13 cellular contexts compared by ENCODE assay signal in genomic region chr22:25025586-25025985, GRCh38.
DNase-seq lines count a peak whose midpoint lies in the region; ATAC-seq and TF ChIP-seq lines count a peak whose summit lies in the region.
"Had no signal": no experiment of that assay in that cellular context is flagged by ENCODE, and none has a peak within 500 bp of the region (broad histone marks: within the 10 kb centered on the region; RNA-seq: fewer than 3 reads in every experiment).

No MANE protein-coding gene starts in this region.

- H3K4me1 ChIP-seq in foreskin keratinocyte (peaks cover 22% of the 10 kb centered on the region), muscle layer of duodenum (ENCODE audit: control insufficient read depth in 1 of 2, insufficient read depth in 2 of 2, low read length in 2 of 2) (peaks cover 0 to 7% of the 10 kb centered on the region in 2 donors), upper lobe of left lung (peaks cover 25 to 44% (median 34%) of the 10 kb centered on the region in 4 donors)

- ATAC-seq in foreskin keratinocyte (no peak), upper lobe of left lung (ENCODE audit: low FRiP score in 2 of 2) (peak in 1 of 2 donors; percentile 44), GM19035 (IDR thresholded peaks at IDR 0.05; ENCODE audit: unreplicated experiment) (no peak), GM21367 (IDR thresholded peaks at IDR 0.05; ENCODE audit: unreplicated experiment) (no peak)

- H3K4me1 Mint-ChIP-seq in T-helper 2 cell treated with Interferon-gamma antibody and Interleukin-4, amounts not matched to agents 5 μg/mL and 100 μg/mL, for 36 hours (ENCODE audit: low read depth), result peaks cover 22% of the 10 kb centered on the region

- peak overlapping the region; percentile 57 for H3K4me3 Mint-ChIP-seq in T-helper 2 cell treated with Interferon-gamma antibody and Interleukin-4, amounts not matched to agents 5 μg/mL and 100 μg/mL, for 36 hours
- H3K4me3 Mint-ChIP-seq: central memory CD8-positive, alpha-beta T cell had no signal

- peaks cover 3% of the 10 kb centered on the region for H3K27me3 Mint-ChIP-seq in T-helper 2 cell treated with Interferon-gamma antibody and Interleukin-4, amounts not matched to agents 5 μg/mL and 100 μg/mL, for 36 hours (ENCODE audit: low read depth)

- TF ChIP-seq CTCF in foreskin keratinocyte (conservative IDR thresholded peaks at IDR 0.05) (no peak), upper lobe of left lung (IDR thresholded peaks at IDR 0.05) (no peak)

- H3K36me3 ChIP-seq in muscle layer of duodenum (ENCODE audit: control insufficient read depth in 1 of 2, insufficient read depth in 2 of 2, low read length in 2 of 2) (no peaks in the 10 kb centered on the region), upper lobe of left lung (peaks cover 0 to 4% (median 0%) of the 10 kb centered on the region in 4 donors)

- H3K27ac ChIP-seq in foreskin keratinocyte, result peak overlapping the region; percentile 66
- peak overlapping the region; percentile 19 for H3K27ac ChIP-seq in muscle layer of duodenum (ENCODE audit: low read length)
- peak overlapping the region; percentile 58 to 77 (median 67) for H3K27ac ChIP-seq in upper lobe of left lung

- no peaks in the 10 kb centered on the region for H3K36me3 Mint-ChIP-seq in T-helper 2 cell treated with Interferon-gamma antibody and Interleukin-4, amounts not matched to agents 5 μg/mL and 100 μg/mL, for 36 hours (ENCODE audit: low read depth)

- no peaks in the 10 kb centered on the region for H3K9me3 ChIP-seq in muscle layer of duodenum (ENCODE audit: control insufficient read depth in 1 of 2, low read length in 2 of 2)
- no peaks in the 10 kb centered on the region for H3K9me3 ChIP-seq in upper lobe of left lung

- no peaks in the 10 kb centered on the region for H3K27me3 ChIP-seq in foreskin keratinocyte
- no peaks in the 10 kb centered on the region for H3K27me3 ChIP-seq in muscle layer of duodenum (ENCODE audit: low read depth, low read length)
- no peaks in the 10 kb centered on the region for H3K27me3 ChIP-seq in upper lobe of left lung

- H3K4me3 ChIP-seq in muscle layer of duodenum (ENCODE audit: low read depth in 1 of 2, low read length in 2 of 2), result no peak overlapping the region
- H3K4me3 ChIP-seq in upper lobe of left lung, result no peak overlapping the region

- DNase-seq in T-helper 2 cell treated with Interferon-gamma antibody and Interleukin-4, amounts not matched to agents 5 μg/mL and 100 μg/mL, for 36 hours (ENCODE audit: low spot score), result no peak
- no peak for DNase-seq in T-helper 2 cell
- DNase-seq in foreskin keratinocyte, result no peak
- DNase-seq in upper lobe of left lung, result no peak
- no peak for DNase-seq in NOMO-1 (lab: John Stamatoyannopoulos, UW; ENCODE audit: unreplicated experiment in 2 of 2)
- DNase-seq: 8988T; DMS53; NCI-H1417 treated with DMSO at 0.1 percent for 48 hours; stimulated activated CD4-positive, alpha-beta T cell treated with anti-CD3 and anti-CD28 coated beads, Interleukin-1b, Interleukin-23, amount 100 ng/mL, for 48 hours had no signal

- TF ChIP-seq EP300 in upper lobe of left lung (IDR thresholded peaks at IDR 0.05), result no peak

- no peak for TF ChIP-seq POLR2A in upper lobe of left lung (IDR thresholded peaks at IDR 0.05)

- WGBS in upper lobe of left lung, 2 donors, result 55 to 68% methylated on average over 3 of the region's 3 CpGs

- H3K27ac Mint-ChIP-seq in T-helper 2 cell treated with Interferon-gamma antibody and Interleukin-4, amounts not matched to agents 5 μg/mL and 100 μg/mL, for 36 hours, result peak overlapping the region; percentile 75

- H3K9me3 Mint-ChIP-seq in T-helper 2 cell treated with Interferon-gamma antibody and Interleukin-4, amounts not matched to agents 5 μg/mL and 100 μg/mL, for 36 hours, result no peaks in the 10 kb centered on the region
- H3K9me3 Mint-ChIP-seq: central memory CD8-positive, alpha-beta T cell had no signal
